ENCODE assay signal across 10 cellular contexts in the genomic region with DNA sequence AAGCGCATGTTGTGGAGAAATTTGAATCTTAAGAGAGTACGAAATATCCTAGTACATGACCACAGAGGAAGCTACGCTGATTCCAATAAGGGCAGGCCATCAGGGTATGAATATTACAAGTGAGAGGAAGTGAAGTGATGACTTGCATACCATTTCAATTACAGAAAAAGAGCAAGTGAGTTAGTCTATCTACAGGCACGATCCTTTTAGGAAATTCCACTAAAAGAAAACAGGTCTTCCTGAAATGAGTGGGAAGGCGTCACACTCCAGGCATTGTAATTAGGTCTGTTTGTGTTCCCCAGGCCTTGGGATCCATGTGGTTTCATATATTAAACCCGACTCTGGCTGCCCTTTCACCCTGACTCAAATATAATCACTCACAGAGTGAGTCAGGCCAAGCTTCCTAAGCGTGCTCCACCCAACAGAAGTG.
DNase-seq lines count a peak whose midpoint lies in the region; FAIRE-seq and TF ChIP-seq lines count a peak whose summit lies in the region.
"Had no signal": no experiment of that assay in that cellular context is flagged by ENCODE, and none has a peak within 500 bp of the region (broad histone marks: within the 10 kb centered on the region; RNA-seq: fewer than 3 reads in every experiment).

No MANE protein-coding gene starts in this region.

- TF ChIP-seq CTCF in HFF-Myc (IDR thresholded peaks at IDR 0.05; ENCODE audit: low read depth, low read length, missing control alignments) (no peak), astrocyte (IDR thresholded peaks at IDR 0.05; ENCODE audit: insufficient read depth, low read depth, low read length) (no peak), kidney epithelial cell (IDR thresholded peaks at IDR 0.05; ENCODE audit: insufficient read depth, low read length, poor library complexity, severe bottlenecking) (no peak)

- H3K4me1 Mint-ChIP-seq in astrocyte (ENCODE audit: low read depth, unreplicated experiment) = peaks cover 21% of the 10 kb centered on the region

- H3K4me3 Mint-ChIP-seq in astrocyte (ENCODE audit: unreplicated experiment) = no peak overlapping the region

- H3K9me3 ChIP-seq in astrocyte (ENCODE audit: insufficient read depth, low read depth, low read length) = no peaks in the 10 kb centered on the region

- H3K27me3 ChIP-seq in astrocyte (ENCODE audit: insufficient read depth, low read length) (no peaks in the 10 kb centered on the region), kidney epithelial cell (ENCODE audit: control insufficient read depth, insufficient read depth, low read length) (no peaks in the 10 kb centered on the region)

- H3K79me2 ChIP-seq in astrocyte (ENCODE audit: insufficient read depth, low read length) = no peaks in the 10 kb centered on the region

- no peaks in the 10 kb centered on the region for H3K9me3 Mint-ChIP-seq in astrocyte (ENCODE audit: unreplicated experiment)

- peak overlapping the region; percentile 78 for H3K27ac Mint-ChIP-seq in astrocyte (ENCODE audit: unreplicated experiment)

- H3K27me3 Mint-ChIP-seq in astrocyte (ENCODE audit: low read depth, unreplicated experiment) = no peaks in the 10 kb centered on the region

- no peak overlapping the region for H3K4me3 ChIP-seq in HFF-Myc (replicated peaks; ENCODE audit: low read depth, low read length)
- no peak overlapping the region for H3K4me3 ChIP-seq in astrocyte (ENCODE audit: insufficient read depth, low read depth, low read length)
- H3K4me3 ChIP-seq in kidney epithelial cell (ENCODE audit: low read depth, low read length) = no peak overlapping the region

- no peaks in the 10 kb centered on the region for H3K36me3 ChIP-seq in astrocyte (ENCODE audit: insufficient read depth, low read length)
- no peaks in the 10 kb centered on the region for H3K36me3 ChIP-seq in kidney epithelial cell (ENCODE audit: control insufficient read depth, insufficient read depth, low read length)

- peak overlapping the region; percentile 43 for H3K27ac ChIP-seq in astrocyte (ENCODE audit: low read depth, low read length)

- peak overlapping the region; percentile 44 for H3K4me2 ChIP-seq in astrocyte (ENCODE audit: low read length)

- intact Hi-C loops in posterior cingulate gyrus (cut with DNase I) = no loop called here

- DNase-seq in A172 (ENCODE audit: low spot score) = peak; percentile 69
- DNase-seq in HFF-Myc (ENCODE audit: extremely low read depth, low read depth) = peak; percentile 85
- DNase-seq in astrocyte (ENCODE audit: low read depth) = peak; percentile 95
- DNase-seq in kidney epithelial cell (ENCODE audit: low read depth) = peak; percentile 64
- no peak for DNase-seq in NCI-H128 (lab: John Stamatoyannopoulos, UW; ENCODE audit: unreplicated experiment)
- no peak for DNase-seq in NOMO-1 (lab: John Stamatoyannopoulos, UW; ENCODE audit: unreplicated experiment in 2 of 2)
- no peak for DNase-seq in inferior parietal cortex (ENCODE audit: extremely low spot score)
- DNase-seq in posterior cingulate gyrus = no peak
- DNase-seq: C1 segment of cervical spinal cord, caudate nucleus had no signal

- no peaks in the 10 kb centered on the region for H3K36me3 Mint-ChIP-seq in astrocyte (ENCODE audit: low read depth, unreplicated experiment)

- H3K9ac ChIP-seq in astrocyte (ENCODE audit: low read length) = peak overlapping the region; percentile 0

- peak overlapping the region; percentile 1 for H2AFZ ChIP-seq in astrocyte (ENCODE audit: low read depth, low read length)

- H4K20me1 ChIP-seq in astrocyte (ENCODE audit: insufficient read depth, low read length) = no peaks in the 10 kb centered on the region

- peak; percentile 13 for FAIRE-seq in astrocyte (lab: Jason Lieb, UNC)

- peaks cover 7% of the 10 kb centered on the region for H3K4me1 ChIP-seq in astrocyte (ENCODE audit: insufficient read depth, low read length)

Comparison
In these comparisons a context has a peak if more than half of its experiments do, and no peak if none do; other contexts are left out.
1. DNase-seq: peak in A172 (single experiment), HFF-Myc (single experiment), astrocyte (single experiment) and kidney epithelial cell (single experiment); none in NCI-H128 (single experiment), NOMO-1 (0 of 2), inferior parietal cortex (single experiment) and posterior cingulate gyrus (0 of 10).